1 cellular context compared by ENCODE assay signal in the genomic region with DNA sequence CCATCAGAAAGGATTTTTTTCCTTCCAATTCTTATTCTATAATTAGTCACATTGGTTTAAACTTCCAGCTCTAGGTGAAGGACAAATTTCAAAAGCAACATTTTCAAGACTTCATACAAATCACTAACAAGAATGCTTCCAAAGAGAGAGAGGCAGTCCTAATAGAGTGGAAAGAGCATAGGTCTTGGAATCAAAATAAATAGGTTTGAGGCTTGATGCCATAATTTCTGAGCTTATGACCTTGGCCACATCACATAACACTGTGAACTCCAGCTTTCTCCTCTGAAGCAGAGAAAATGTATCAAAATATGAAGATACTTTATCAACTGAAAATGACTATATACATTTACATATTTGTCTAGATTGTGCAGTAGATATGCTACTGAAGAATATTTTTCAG.
TF ChIP-seq lines count a peak whose summit lies in the region.

No MANE protein-coding gene starts in this region.

TF ChIP-seq in HepG2, 621 proteins besides CTCF, POLR2A, EP300 and RAD21 (continued from another document):
- TF ChIP-seq, protein P1, sequence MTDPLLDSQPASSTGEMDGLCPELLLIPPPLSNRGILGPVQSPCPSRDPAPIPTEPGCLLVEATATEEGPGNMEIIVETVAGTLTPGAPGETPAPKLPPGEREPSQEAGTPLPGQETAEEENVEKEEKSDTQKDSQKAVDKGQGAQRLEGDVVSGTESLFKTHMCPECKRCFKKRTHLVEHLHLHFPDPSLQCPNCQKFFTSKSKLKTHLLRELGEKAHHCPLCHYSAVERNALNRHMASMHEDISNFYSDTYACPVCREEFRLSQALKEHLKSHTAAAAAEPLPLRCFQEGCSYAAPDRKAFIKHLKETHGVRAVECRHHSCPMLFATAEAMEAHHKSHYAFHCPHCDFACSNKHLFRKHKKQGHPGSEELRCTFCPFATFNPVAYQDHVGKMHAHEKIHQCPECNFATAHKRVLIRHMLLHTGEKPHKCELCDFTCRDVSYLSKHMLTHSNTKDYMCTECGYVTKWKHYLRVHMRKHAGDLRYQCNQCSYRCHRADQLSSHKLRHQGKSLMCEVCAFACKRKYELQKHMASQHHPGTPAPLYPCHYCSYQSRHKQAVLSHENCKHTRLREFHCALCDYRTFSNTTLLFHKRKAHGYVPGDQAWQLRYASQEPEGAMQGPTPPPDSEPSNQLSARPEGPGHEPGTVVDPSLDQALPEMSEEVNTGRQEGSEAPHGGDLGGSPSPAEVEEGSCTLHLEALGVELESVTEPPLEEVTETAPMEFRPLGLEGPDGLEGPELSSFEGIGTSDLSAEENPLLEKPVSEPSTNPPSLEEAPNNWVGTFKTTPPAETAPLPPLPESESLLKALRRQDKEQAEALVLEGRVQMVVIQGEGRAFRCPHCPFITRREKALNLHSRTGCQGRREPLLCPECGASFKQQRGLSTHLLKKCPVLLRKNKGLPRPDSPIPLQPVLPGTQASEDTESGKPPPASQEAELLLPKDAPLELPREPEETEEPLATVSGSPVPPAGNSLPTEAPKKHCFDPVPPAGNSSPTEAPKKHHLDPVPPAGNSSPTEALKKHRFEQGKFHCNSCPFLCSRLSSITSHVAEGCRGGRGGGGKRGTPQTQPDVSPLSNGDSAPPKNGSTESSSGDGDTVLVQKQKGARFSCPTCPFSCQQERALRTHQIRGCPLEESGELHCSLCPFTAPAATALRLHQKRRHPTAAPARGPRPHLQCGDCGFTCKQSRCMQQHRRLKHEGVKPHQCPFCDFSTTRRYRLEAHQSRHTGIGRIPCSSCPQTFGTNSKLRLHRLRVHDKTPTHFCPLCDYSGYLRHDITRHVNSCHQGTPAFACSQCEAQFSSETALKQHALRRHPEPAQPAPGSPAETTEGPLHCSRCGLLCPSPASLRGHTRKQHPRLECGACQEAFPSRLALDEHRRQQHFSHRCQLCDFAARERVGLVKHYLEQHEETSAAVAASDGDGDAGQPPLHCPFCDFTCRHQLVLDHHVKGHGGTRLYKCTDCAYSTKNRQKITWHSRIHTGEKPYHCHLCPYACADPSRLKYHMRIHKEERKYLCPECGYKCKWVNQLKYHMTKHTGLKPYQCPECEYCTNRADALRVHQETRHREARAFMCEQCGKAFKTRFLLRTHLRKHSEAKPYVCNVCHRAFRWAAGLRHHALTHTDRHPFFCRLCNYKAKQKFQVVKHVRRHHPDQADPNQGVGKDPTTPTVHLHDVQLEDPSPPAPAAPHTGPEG (CRISPR knock-in tag; IDR thresholded peaks at IDR 0.05): no peak
- TF ChIP-seq NCOR1 (IDR thresholded peaks at IDR 0.05; ENCODE audit: borderline replicate concordance, low read length) (no peak), GZF1 (CRISPR knock-in tag; IDR thresholded peaks at IDR 0.05) (no peak), ZFP82 (CRISPR knock-in tag; IDR thresholded peaks at IDR 0.05; ENCODE audit: borderline replicate concordance) (no peak), GATA4 (IDR thresholded peaks at IDR 0.05; ENCODE audit: borderline replicate concordance, low read depth) (no peak), CHD4 (IDR thresholded peaks at IDR 0.05; ENCODE audit: borderline replicate concordance, low read length) (no peak), PAWR (CRISPR knock-in tag; IDR thresholded peaks at IDR 0.05; ENCODE audit: borderline replicate concordance) (no peak), ISX (CRISPR knock-in tag; conservative IDR thresholded peaks at IDR 0.05) (no peak), ZFP1 (CRISPR knock-in tag; IDR thresholded peaks at IDR 0.05) (no peak), ZNF790 (CRISPR knock-in tag; IDR thresholded peaks at IDR 0.05; ENCODE audit: borderline replicate concordance) (no peak)
- TF ChIP-seq, protein P2, sequence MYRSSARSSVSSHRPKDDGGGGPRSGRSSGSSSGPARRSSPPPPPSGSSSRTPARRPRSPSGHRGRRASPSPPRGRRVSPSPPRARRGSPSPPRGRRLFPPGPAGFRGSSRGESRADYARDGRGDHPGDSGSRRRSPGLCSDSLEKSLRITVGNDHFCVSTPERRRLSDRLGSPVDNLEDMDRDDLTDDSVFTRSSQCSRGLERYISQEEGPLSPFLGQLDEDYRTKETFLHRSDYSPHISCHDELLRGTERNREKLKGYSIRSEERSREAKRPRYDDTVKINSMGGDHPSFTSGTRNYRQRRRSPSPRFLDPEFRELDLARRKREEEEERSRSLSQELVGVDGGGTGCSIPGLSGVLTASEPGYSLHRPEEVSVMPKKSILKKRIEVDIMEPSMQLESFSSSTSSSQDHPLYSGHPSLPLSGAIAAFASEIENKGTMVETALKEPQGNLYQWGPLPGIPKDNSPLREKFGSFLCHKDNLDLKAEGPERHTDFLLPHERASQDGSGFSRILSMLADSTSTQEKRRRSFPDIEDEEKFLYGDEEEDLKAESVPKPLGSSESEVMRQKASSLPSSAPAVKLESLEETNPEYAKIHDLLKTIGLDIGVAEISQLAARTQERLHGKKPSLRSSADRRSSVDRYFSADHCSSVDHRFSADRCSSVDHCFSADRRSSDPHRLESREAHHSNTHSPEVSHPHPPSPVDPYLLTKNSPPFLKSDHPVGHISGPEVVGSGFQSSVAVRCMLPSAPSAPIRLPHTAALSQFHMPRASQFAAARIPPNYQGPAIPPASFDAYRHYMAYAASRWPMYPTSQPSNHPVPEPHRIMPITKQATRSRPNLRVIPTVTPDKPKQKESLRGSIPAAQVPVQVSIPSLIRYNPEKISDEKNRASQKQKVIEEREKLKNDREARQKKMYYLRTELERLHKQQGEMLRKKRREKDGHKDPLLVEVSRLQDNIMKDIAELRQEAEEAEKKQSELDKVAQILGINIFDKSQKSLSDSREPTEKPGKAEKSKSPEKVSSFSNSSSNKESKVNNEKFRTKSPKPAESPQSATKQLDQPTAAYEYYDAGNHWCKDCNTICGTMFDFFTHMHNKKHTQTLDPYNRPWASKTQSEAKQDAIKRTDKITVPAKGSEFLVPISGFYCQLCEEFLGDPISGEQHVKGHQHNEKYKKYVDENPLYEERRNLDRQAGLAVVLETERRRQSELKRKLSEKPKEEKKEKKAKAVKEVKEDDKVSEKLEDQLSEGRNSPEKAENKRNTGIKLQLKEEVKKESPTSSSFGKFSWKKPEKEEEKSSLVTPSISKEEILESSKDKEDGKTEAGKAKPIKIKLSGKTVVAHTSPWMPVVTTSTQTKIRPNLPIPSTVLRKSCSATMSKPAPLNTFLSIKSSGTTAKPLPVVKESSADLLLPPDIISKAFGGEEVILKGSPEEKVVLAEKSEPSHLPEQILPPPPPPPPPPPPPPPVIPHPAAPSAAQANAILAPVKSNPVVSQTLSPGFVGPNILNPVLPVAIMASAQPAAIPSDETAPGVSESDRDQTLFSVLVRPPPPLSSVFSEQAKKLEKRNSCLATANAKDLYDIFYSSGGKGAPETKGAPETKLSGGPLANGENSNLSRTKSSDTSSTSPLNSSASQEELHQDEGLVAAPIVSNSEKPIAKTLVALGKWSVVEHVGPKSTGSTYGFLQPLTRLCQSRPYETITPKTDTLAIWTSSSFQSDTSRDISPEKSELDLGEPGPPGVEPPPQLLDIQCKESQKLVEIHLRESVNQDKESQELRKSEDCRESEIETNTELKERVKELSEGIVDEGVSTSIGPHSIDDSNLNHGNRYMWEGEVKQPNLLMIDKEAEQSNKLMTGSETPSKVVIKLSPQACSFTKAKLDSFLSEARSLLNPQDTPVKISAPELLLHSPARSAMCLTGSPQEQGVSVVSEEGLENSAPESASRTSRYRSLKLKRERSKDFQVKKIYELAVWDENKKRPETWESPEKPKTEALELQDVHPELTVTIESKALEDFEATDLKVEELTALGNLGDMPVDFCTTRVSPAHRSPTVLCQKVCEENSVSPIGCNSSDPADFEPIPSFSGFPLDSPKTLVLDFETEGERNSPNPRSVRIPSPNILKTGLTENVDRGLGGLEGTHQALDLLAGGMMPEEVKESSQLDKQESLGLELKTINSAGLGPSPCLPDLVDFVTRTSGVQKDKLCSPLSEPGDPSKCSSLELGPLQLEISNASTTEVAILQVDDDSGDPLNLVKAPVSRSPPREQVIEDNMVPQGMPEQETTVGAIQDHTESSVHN (CRISPR knock-in tag; IDR thresholded peaks at IDR 0.05): no peak
- TF ChIP-seq, protein P3, sequence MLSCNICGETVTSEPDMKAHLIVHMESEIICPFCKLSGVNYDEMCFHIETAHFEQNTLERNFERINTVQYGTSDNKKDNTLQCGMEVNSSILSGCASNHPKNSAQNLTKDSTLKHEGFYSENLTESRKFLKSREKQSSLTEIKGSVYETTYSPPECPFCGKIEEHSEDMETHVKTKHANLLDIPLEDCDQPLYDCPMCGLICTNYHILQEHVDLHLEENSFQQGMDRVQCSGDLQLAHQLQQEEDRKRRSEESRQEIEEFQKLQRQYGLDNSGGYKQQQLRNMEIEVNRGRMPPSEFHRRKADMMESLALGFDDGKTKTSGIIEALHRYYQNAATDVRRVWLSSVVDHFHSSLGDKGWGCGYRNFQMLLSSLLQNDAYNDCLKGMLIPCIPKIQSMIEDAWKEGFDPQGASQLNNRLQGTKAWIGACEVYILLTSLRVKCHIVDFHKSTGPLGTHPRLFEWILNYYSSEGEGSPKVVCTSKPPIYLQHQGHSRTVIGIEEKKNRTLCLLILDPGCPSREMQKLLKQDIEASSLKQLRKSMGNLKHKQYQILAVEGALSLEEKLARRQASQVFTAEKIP (CRISPR knock-in tag; IDR thresholded peaks at IDR 0.05; ENCODE audit: borderline replicate concordance): no peak
